8 cellular contexts compared by ENCODE assay signal in the genomic region with DNA sequence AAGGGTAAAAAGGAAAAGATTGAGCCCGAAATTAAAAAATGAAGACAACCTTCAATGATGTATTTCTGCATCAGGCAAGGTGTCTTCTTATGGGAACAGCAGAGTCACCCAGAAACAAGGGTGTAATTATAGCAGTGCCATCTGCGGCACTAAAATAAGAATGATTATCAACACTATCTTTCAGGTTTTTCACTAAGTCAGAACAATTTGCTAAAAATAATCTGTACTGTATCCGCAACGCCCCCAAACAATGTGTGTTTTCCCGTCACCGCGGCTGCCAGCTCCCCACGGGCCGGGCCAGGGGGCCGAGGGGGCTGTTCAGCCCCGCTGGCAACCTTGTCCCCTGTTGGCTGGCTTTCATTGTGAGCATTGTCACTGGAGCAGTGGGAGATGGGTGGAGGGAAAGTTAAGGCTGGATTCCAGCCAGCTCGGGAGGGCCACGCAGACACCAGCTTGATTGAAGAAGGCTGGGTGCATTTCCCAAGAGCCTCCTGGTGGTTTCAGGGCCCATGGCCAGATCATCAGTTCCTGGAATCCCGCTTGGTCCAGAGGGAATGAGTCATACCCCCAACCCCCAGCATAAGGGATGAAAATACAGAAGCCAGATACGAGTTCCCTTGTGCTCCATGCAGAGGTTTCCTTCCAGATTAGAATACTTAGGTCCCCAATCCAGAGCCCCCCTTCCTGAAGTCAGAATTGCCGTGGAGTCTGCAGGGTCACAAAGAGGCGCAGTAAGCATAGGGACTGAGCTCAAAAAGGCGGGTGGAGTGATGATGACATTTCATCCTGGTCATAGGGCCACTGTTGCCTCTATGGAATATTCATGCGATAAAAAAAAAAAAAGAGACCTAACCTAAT.
DNase-seq lines count a peak whose midpoint lies in the region; ATAC-seq and TF ChIP-seq lines count a peak whose summit lies in the region.

No MANE protein-coding gene starts in this region.

- DNase-seq in COLO668 (lab: John Stamatoyannopoulos, UW; ENCODE audit: unreplicated experiment) (peak; percentile 40), HEK293T (ENCODE audit: extremely low spot score) (peak; percentile 16), NCI-H2196 treated with DMSO at 0.1 percent for 48 hours (lab: John Stamatoyannopoulos, UW; ENCODE audit: unreplicated experiment) (peak; percentile 24), caudate nucleus (lab: John Stamatoyannopoulos, UW) (peak in 53 of 61 donors; percentile 18 to 88 (median 51)), left lung (peak in 1 of 2 donors; percentile 84), tibial artery (peak; percentile 78 to 90), WTC11 (ENCODE audit: low spot score) (no peak)
- no peak for DNase-seq in activated effector memory CD4-positive, alpha-beta T cell treated with Interleukin-2 at 50 U/mL for 16 hours

- H3K27me3 ChIP-seq in left lung (no peaks in the 10 kb centered on the region), tibial artery (no peaks in the 10 kb centered on the region)

- peaks cover 5% of the 10 kb centered on the region; the same call in 1 of the 2 replicates for H3K27me3 Mint-ChIP-seq in WTC11 (ENCODE audit: low read depth)

- POLR2A ChIA-PET in HEK293T (lab: Yijun Ruan, JAX) (no interaction called here), WTC11 (lab: Charles Lee) (interaction anchor here (0.6 kb wide), 1 partner anchor 142 kb away, joined by 3 read pairs; no protein-coding TSS in a partner anchor)

- peaks cover 3% of the 10 kb centered on the region; the same call in 1 of the 2 replicates for H3K9me3 Mint-ChIP-seq in WTC11

- intact Hi-C loops in left lung (cut with DNase I): no loop called here
- intact Hi-C loops in tibial artery (cut with DNase I; ENCODE audit: low total_unique reads): loop anchor here (2.0 kb wide), 1 partner anchor 20 kb away; no protein-coding TSS in a partner anchor

- H3K36me3 ChIP-seq in left lung (no peaks in the 10 kb centered on the region), tibial artery (no peaks in the 10 kb centered on the region)

- H3K4me1 Mint-ChIP-seq in WTC11: no peaks in the 10 kb centered on the region

- no peaks in the 10 kb centered on the region for H3K9me3 ChIP-seq in left lung
- H3K9me3 ChIP-seq in tibial artery: no peaks in the 10 kb centered on the region

- H3K4me1 ChIP-seq in left lung: peaks cover 14 to 35% of the 10 kb centered on the region in 2 donors
- peaks cover 2 to 19% (median 18%) of the 10 kb centered on the region in 4 donors for H3K4me1 ChIP-seq in tibial artery

- H3K36me3 Mint-ChIP-seq in WTC11: no peaks in the 10 kb centered on the region

- CTCF ChIA-PET in HEK293T (lab: Yijun Ruan, JAX): no interaction called here
- CTCF ChIA-PET in WTC11 (lab: Charles Lee): interaction anchor here (1.2 to 2.4 kb wide), 3 partner anchors 36 to 252 kb away, joined by 3 to 11 read pairs (median 6); no protein-coding TSS in a partner anchor

- H3K27ac ChIP-seq in caudate nucleus (ENCODE audit: low read depth, low read length) (peak overlapping the region; percentile 81), left lung (peak overlapping the region; percentile 71 to 77), tibial artery (peak overlapping the region; percentile 69 to 79)

- no peak overlapping the region for H3K27ac Mint-ChIP-seq in WTC11

- ATAC-seq in left lung: peak; percentile 89
- no peak for ATAC-seq in WTC11

- TF ChIP-seq CTCF in left lung (IDR thresholded peaks at IDR 0.05) (no peak), tibial artery (IDR thresholded peaks at IDR 0.05) (peak in 1 of 2 experiments; percentile 25), WTC11 (IDR thresholded peaks at IDR 0.05) (no peak)

- no peak overlapping the region for H3K4me3 ChIP-seq in left lung
- peak overlapping the region; percentile 27 to 32 for H3K4me3 ChIP-seq in tibial artery

- no peak overlapping the region for H3K4me3 Mint-ChIP-seq in WTC11

TF ChIP-seq in HEK293T, 16 proteins besides CTCF, POLR2A, EP300 and RAD21:
- TF ChIP-seq SP1 (IDR thresholded peaks at IDR 0.05): no peak

TF ChIP-seq in WTC11, 78 proteins besides CTCF, POLR2A, EP300 and RAD21:
- TF ChIP-seq GABPB1 (CRISPR knock-in tag; IDR thresholded peaks at IDR 0.05): no peak

Comparison
In these comparisons a context has a peak if more than half of its experiments do, and no peak if none do; other contexts are left out.
1. DNase-seq: peak in COLO668 (single experiment), HEK293T (single experiment), NCI-H2196 treated with DMSO at 0.1 percent for 48 hours (single experiment), caudate nucleus (53 of 61) and tibial artery (2 of 2); none in WTC11 (single experiment) and activated effector memory CD4-positive, alpha-beta T cell treated with Interleukin-2 at 50 U/mL for 16 hours (single experiment).
2. H3K4me3 ChIP-seq: peak in tibial artery (2 of 2); none in left lung (0 of 2).
3. Peak in every context shown above with its lines, with median percentiles within 50 percentile points of each other: H3K27ac ChIP-seq.